ENCODE assay signal across 9 cellular contexts in genomic region chr11:134228625-134229024, GRCh38. TPM values are rescaled to one million over a fixed set of nuclear protein-coding genes. Genes with fewer than 3 reads are reported as not detected.
DNase-seq lines count a peak whose midpoint lies in the region; ATAC-seq and TF ChIP-seq lines count a peak whose summit lies in the region.
"Had no signal": no experiment of that assay in that cellular context is flagged by ENCODE, and none has a peak within 500 bp of the region (broad histone marks: within the 10 kb centered on the region; RNA-seq: fewer than 3 reads in every experiment).

No MANE protein-coding gene starts in this region.

- DNase-seq in NCI-H82 (lab: John Stamatoyannopoulos, UW) = peak; percentile 37
- no peak for DNase-seq in NCI-H82 treated with DMSO at 0.1 percent for 48 hours (lab: John Stamatoyannopoulos, UW; ENCODE audit: unreplicated experiment)
- peak; percentile 36 for DNase-seq in natural killer cell
- no peak for DNase-seq in sigmoid colon
- no peak for DNase-seq in coronary artery (ENCODE audit: low spot score)
- DNase-seq in NCI-H1105 treated with DMSO at 0.1 percent for 48 hours (lab: John Stamatoyannopoulos, UW) = no peak
- DNase-seq: central memory CD4-positive, alpha-beta T cell had no signal

- intact Hi-C loops in natural killer cell (cut with micrococcal nuclease) (loop anchor here (10.0 kb wide), 1 partner anchor 356 kb away; no protein-coding TSS in a partner anchor), sigmoid colon (cut with DNase I) (no loop called here)

- no peaks in the 10 kb centered on the region for H3K9me3 Mint-ChIP-seq in natural killer cell

- ATAC-seq in GM21529 (IDR thresholded peaks at IDR 0.05; ENCODE audit: unreplicated experiment) (peak; percentile 57), HG03571 (IDR thresholded peaks at IDR 0.05; ENCODE audit: unreplicated experiment) (peak; percentile 58), natural killer cell (peak; percentile 15 to 36 (median 18))

- no peak for TF ChIP-seq CTCF in natural killer cell (IDR thresholded peaks at IDR 0.05)
- TF ChIP-seq CTCF in sigmoid colon (IDR thresholded peaks at IDR 0.05) = no peak
- no peak for TF ChIP-seq CTCF in coronary artery (IDR thresholded peaks at IDR 0.05)

- TF ChIP-seq POLR2A in sigmoid colon (IDR thresholded peaks at IDR 0.05) = no peak

- peaks cover 0 to 5% (median 0%) of the 10 kb centered on the region in 4 donors for H3K36me3 ChIP-seq in sigmoid colon

- no peaks in the 10 kb centered on the region for H3K9me3 ChIP-seq in sigmoid colon

- H3K27ac Mint-ChIP-seq in natural killer cell = peak overlapping the region; percentile 10 to 73

- no peaks in the 10 kb centered on the region for H3K36me3 Mint-ChIP-seq in natural killer cell

- no peaks in the 10 kb centered on the region for H3K27me3 ChIP-seq in sigmoid colon

- H3K4me3 Mint-ChIP-seq in natural killer cell = peak overlapping the region; percentile 82

- 61 to 88% methylated on average over 6 of the region's 6 CpGs for WGBS in sigmoid colon, 2 donors

- H3K4me3 ChIP-seq in sigmoid colon (no peak overlapping the region), coronary artery (no peak overlapping the region)

- TF ChIP-seq EP300 in sigmoid colon (IDR thresholded peaks at IDR 0.05) = no peak

- H3K4me1 Mint-ChIP-seq in natural killer cell = peaks cover 88 to 93% of the 10 kb centered on the region in 2 donors

- H3K4me1 ChIP-seq in sigmoid colon = peaks cover 0 to 46% (median 24%) of the 10 kb centered on the region in 4 donors

- H3K27me3 Mint-ChIP-seq in natural killer cell (ENCODE audit: low read depth in 2 of 2) = no peaks in the 10 kb centered on the region

- H3K27ac ChIP-seq in sigmoid colon (no peak overlapping the region), coronary artery (no peak overlapping the region)

RNA-seq across cellular contexts. Expression of gene VPS26B, which starts 4.2 kb away (rescaled TPM):
- total RNA-seq in natural killer cell = 100 to 1,000 TPM in 2 of 3 donors, 10 to 100 TPM in 1; 83.0 to 113 (median 107) TPM
- 10 to 100 TPM; 35.7 to 53.7 (median 37.3) TPM for total RNA-seq in sigmoid colon
- 10 to 100 TPM; 22.8 to 26.4 (median 22.9) TPM for polyA plus RNA-seq in sigmoid colon

RNA-seq across cellular contexts. Expression of gene NCAPD3, which starts 4.9 kb away (rescaled TPM):
- 10 to 100 TPM; 27.6 to 33.6 (median 31.2) TPM for total RNA-seq in natural killer cell
- 1 to 10 TPM; 6.4 to 8.9 (median 8.0) TPM for total RNA-seq in sigmoid colon
- 10 to 100 TPM in 1 of 3 donors, 1 to 10 TPM in 2; 1.8 to 13.0 (median 3.0) TPM for polyA plus RNA-seq in sigmoid colon

RNA-seq across cellular contexts. Expression of gene THYN1, which starts 24.5 kb away (rescaled TPM):
- total RNA-seq in natural killer cell = 10 to 100 TPM; 21.6 to 25.4 (median 24.0) TPM
- total RNA-seq in sigmoid colon = 10 to 100 TPM; 69.9 to 92.2 (median 74.4) TPM
- polyA plus RNA-seq in sigmoid colon = 10 to 100 TPM; 38.1 to 49.2 (median 48.0) TPM

RNA-seq across cellular contexts. Expression of gene ACAD8, which starts 24.7 kb away (rescaled TPM):
- total RNA-seq in natural killer cell (10 to 100 TPM; 24.3 to 42.5 (median 39.3) TPM), sigmoid colon (10 to 100 TPM; 25.5 to 30.1 (median 26.9) TPM)
- polyA plus RNA-seq in sigmoid colon = 10 to 100 TPM; 19.0 to 31.2 (median 28.0) TPM

RNA-seq across cellular contexts. Expression of gene GLB1L3, which starts 47.6 kb away (rescaled TPM):
- under 1 TPM in 1 of 3 donors, not detected in 2; 0.38 TPM for total RNA-seq in natural killer cell
- 1 to 10 TPM in 3 of 4 donors, under 1 TPM in 1; 0.82 to 8.9 (median 4.1) TPM for total RNA-seq in sigmoid colon
- under 1 TPM in 1 of 3 donors, not detected in 2; 0.25 TPM for polyA plus RNA-seq in sigmoid colon

Comparison
In these comparisons a context has a peak if more than half of its experiments do, and no peak if none do; other contexts are left out.
1. DNase-seq: peak in NCI-H82 (single experiment) and natural killer cell (single experiment); none in NCI-H82 treated with DMSO at 0.1 percent for 48 hours (single experiment), sigmoid colon (single experiment), coronary artery (single experiment) and NCI-H1105 treated with DMSO at 0.1 percent for 48 hours (single experiment).
2. Peak in every context shown above with its lines, with median percentiles within 50 percentile points of each other: ATAC-seq.